In genomic region chr22:48853627-48854240, GRCh38 we compare ENCODE assay signal across 23 cellular contexts.
"Had no signal": no experiment of that assay in that cellular context is flagged by ENCODE, and none has a peak within 500 bp of the region (broad histone marks: within the 10 kb centered on the region; RNA-seq: fewer than 3 reads in every experiment).

No MANE protein-coding gene starts in this region.

- H3K4me3 Mint-ChIP-seq: naive thymus-derived CD4-positive, alpha-beta T cell; natural killer cell treated with Interleukin-12 subunit alpha and Interleukin-12 subunit beta and Interleukin-15 and Interleukin-18, amount 100 ng/mL, for 72 hours; stimulated activated naive B cell treated with anti-CD40 and anti-IgM and Interleukin-4, amounts not matched to agents 10 μg/mL and 1 μg/mL and 100 μg/mL, for 72 hours had no signal

- H3K36me3 Mint-ChIP-seq: naive thymus-derived CD4-positive, alpha-beta T cell; natural killer cell treated with Interleukin-12 subunit alpha and Interleukin-12 subunit beta and Interleukin-15 and Interleukin-18, amount 100 ng/mL, for 72 hours; stimulated activated naive B cell treated with anti-CD40 and anti-IgM and Interleukin-4, amounts not matched to agents 10 μg/mL and 1 μg/mL and 100 μg/mL, for 72 hours had no signal

- H3K4me1 ChIP-seq: left ventricle myocardium inferior, parathyroid adenoma, stomach, testis, thyroid gland, transverse colon, upper lobe of right lung had no signal

- H3K27ac ChIP-seq: hepatocyte, left ventricle myocardium inferior, parathyroid adenoma, skin epidermis, stomach, testis, thyroid gland, transverse colon, upper lobe of right lung had no signal

- DNase-seq: left ventricle myocardium inferior; mesendoderm; midbrain; mucosa of descending colon; naive thymus-derived CD4-positive, alpha-beta T cell; right cardiac atrium; stimulated activated CD4-positive, alpha-beta T cell treated with anti-CD3 and anti-CD28 coated beads, Interleukin-12 subunit alpha, Interleukin-12 subunit beta, amount 100 ng/mL, for 4 hours; stimulated activated CD4-positive, alpha-beta T cell treated with anti-CD3 and anti-CD28 coated beads, Interleukin-15, amount 100 ng/mL, for 24 hours; stimulated activated CD4-positive, alpha-beta T cell treated with anti-CD3 and anti-CD28 coated beads, Interleukin-2, amount 100 ng/mL, for 24 hours; stimulated activated CD4-positive, alpha-beta T cell treated with anti-CD3 and anti-CD28 coated beads, Interleukin-4, amount 100 ng/mL, for 1 hour; stimulated activated naive B cell treated with anti-CD40 and anti-IgM and Interleukin-4, amounts not matched to agents 10 μg/mL and 1 μg/mL and 100 μg/mL, for 72 hours; stimulated activated naive CD8-positive, alpha-beta T cell treated with anti-CD3 and anti-CD28 coated beads, Interleukin-15, Interleukin-2, amounts not matched to agents 100 U/mL and 50 U/mL, for 24 hours; stomach; testis; thyroid gland; transverse colon; upper lobe of right lung had no signal

- H3K9me3 Mint-ChIP-seq: natural killer cell treated with Interleukin-12 subunit alpha and Interleukin-12 subunit beta and Interleukin-15 and Interleukin-18, amount 100 ng/mL, for 72 hours had no signal

- H3K27me3 ChIP-seq: hepatocyte, testis, thyroid gland, transverse colon, upper lobe of right lung had no signal

- H3K9ac ChIP-seq: parathyroid adenoma had no signal

- H2AFZ ChIP-seq: hepatocyte, parathyroid adenoma had no signal

- H3K27ac Mint-ChIP-seq: naive thymus-derived CD4-positive, alpha-beta T cell; natural killer cell treated with Interleukin-12 subunit alpha and Interleukin-12 subunit beta and Interleukin-15 and Interleukin-18, amount 100 ng/mL, for 72 hours; progenitor cell of endocrine pancreas; stimulated activated naive B cell treated with anti-CD40 and anti-IgM and Interleukin-4, amounts not matched to agents 10 μg/mL and 1 μg/mL and 100 μg/mL, for 72 hours had no signal

- H3K4me2 ChIP-seq: hepatocyte had no signal

- H3K9me3 ChIP-seq: left ventricle myocardium inferior, mucosa of descending colon, stomach, testis, thyroid gland, transverse colon, upper lobe of right lung had no signal

- H3K4me3 ChIP-seq: hepatocyte, left ventricle myocardium inferior, lung, mucosa of descending colon, skin epidermis, stomach, testis, thyroid gland, transverse colon, upper lobe of right lung had no signal

- H3K36me3 ChIP-seq: left ventricle myocardium inferior, stomach, thyroid gland, transverse colon, upper lobe of right lung had no signal
